17 cellular contexts compared by ENCODE assay signal in the genomic region with DNA sequence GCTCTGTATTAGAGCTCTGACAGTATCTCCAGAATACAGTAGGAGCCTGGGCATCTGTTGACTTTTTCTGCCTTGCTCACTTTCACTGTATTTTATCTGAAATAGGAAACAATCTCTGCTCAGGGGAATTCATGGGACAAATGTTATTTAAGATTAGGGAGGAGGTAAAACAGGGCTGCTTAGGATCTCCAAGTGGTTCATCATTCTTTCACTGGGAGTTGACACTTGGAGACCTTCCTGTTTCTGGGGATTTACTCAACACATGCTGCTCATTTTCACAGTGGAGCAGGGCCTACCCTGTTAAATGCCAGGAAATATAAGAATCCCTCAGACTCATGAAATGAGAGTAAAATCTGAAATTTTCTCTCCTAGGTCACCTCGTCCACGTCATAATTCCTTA.
A peak's percentile ranks its signal among the peaks of the same experiment; 100 is the strongest.
DNase-seq lines count a peak whose midpoint lies in the region; ATAC-seq, FAIRE-seq and TF ChIP-seq lines count a peak whose summit lies in the region.
"Had no signal": no experiment of that assay in that cellular context is flagged by ENCODE, and none has a peak within 500 bp of the region (broad histone marks: within the 10 kb centered on the region; RNA-seq: fewer than 3 reads in every experiment).

No MANE protein-coding gene starts in this region.

- peak overlapping the region; percentile 2 for H3K4me2 ChIP-seq in GM23248 (ENCODE audit: unreplicated experiment)
- H3K4me2 ChIP-seq: GM23338, KMS-11 had no signal

- H3K9me3 ChIP-seq in A673 (ENCODE audit: low read depth, low read length, poor library complexity, severe bottlenecking), result no peaks in the 10 kb centered on the region
- no peaks in the 10 kb centered on the region for H3K9me3 ChIP-seq in GM23248 (ENCODE audit: low read depth)
- H3K9me3 ChIP-seq: Caco-2 had no signal

- H3K9me3 Mint-ChIP-seq in osteocyte (ENCODE audit: unreplicated experiment), result no peaks in the 10 kb centered on the region
- H3K9me3 Mint-ChIP-seq: CD14-positive monocyte; CD8-positive, alpha-beta memory T cell; GM23338; H9 had no signal

- 0 out of 2 replicates have a peak overlapping the region, but pooled peaks have one; percentile 28 for H2AFZ ChIP-seq in GM23248
- H2AFZ ChIP-seq: GM23338 had no signal

- WGBS in GM23248 (ENCODE audit: low coverage in 1 of 2, low lambda C conversion rate in 2 of 2, missing lambda C conversion rate in 2 of 2), 2 experiments, result 51 to 61% methylated on average over 2 of the region's 2 CpGs

- in situ Hi-C loops in GM23248 (cut with MboI), result loop anchor here (25.0 kb wide), 3 partner anchors 372 to 1447 kb away; no protein-coding TSS in a partner anchor

- H3K27ac ChIP-seq in A673 (ENCODE audit: low read depth, low read length, poor library complexity, severe bottlenecking), result peak overlapping the region; percentile 27
- H3K27ac ChIP-seq in GM23248, result no peak overlapping the region; the same call in 1 of the 2 replicates
- H3K27ac ChIP-seq: KMS-11 had no signal

- no peak overlapping the region for H3K9ac ChIP-seq in GM23248
- H3K9ac ChIP-seq: KMS-11 had no signal

- H3K27me3 Mint-ChIP-seq in osteocyte (ENCODE audit: unreplicated experiment), result no peaks in the 10 kb centered on the region

- H3K36me3 ChIP-seq in A673 (ENCODE audit: insufficient read depth, low read length, poor library complexity, severe bottlenecking), result no peaks in the 10 kb centered on the region
- H3K36me3 ChIP-seq in GM23248 (ENCODE audit: low read depth), result no peaks in the 10 kb centered on the region

- BruUV-seq in A673 (replicated peaks; lab: Mats Ljungman, UMichigan), result no TSS peak

- H3K9me2 ChIP-seq in GM23248 (ENCODE audit: insufficient read depth), result no peaks in the 10 kb centered on the region

- H3K4me3 ChIP-seq in A673 (ENCODE audit: low read depth, low read length, poor library complexity, severe bottlenecking) (no peak overlapping the region), GM23248 (no peak overlapping the region)
- H3K4me3 ChIP-seq: GM23338 had no signal

- intact Hi-C loops in A673 (cut with micrococcal nuclease; ENCODE audit: unreplicated experiment), result no loop called here

- no peak for DNase-seq in A673 (ENCODE audit: low spot score)
- no peak for DNase-seq in GM23248
- DNase-seq in osteocyte (ENCODE audit: extremely low spot score, unreplicated experiment), result no peak
- no peak for DNase-seq in activated CD4-positive, alpha-beta T cell treated with anti-CD3 and anti-CD28 coated beads for 4 hours
- no peak for DNase-seq in dermis blood vessel endothelial cell
- DNase-seq: 8988T; ACHN; Caco-2; CD8-positive, alpha-beta memory T cell; DND-41; GDM1; H9 had no signal

- H3K27ac Mint-ChIP-seq in osteocyte (ENCODE audit: unreplicated experiment), result peak overlapping the region; percentile 51
- H3K27ac Mint-ChIP-seq: CD14-positive monocyte, GM23338, H9 had no signal

- CTCF ChIA-PET in A673 (lab: Charles Lee), result no interaction called here

- POLR2A ChIA-PET in A673 (lab: Charles Lee; ENCODE audit: low non-redundant PET), result no interaction called here

- H3K4me1 ChIP-seq in A673 (ENCODE audit: insufficient read depth, low read length, poor library complexity, severe bottlenecking) (peaks cover 33% of the 10 kb centered on the region), GM23248 (ENCODE audit: insufficient read depth) (peaks cover 29% of the 10 kb centered on the region)
- H3K4me1 ChIP-seq: Caco-2 had no signal

- H3F3A ChIP-seq in GM23248 (ENCODE audit: insufficient read depth), result peaks cover 23% of the 10 kb centered on the region

- H3K4me3 Mint-ChIP-seq in osteocyte (ENCODE audit: unreplicated experiment), result no peak overlapping the region
- H3K4me3 Mint-ChIP-seq: CD14-positive monocyte; CD8-positive, alpha-beta memory T cell; GM23338; H9 had no signal

- no peaks in the 10 kb centered on the region for H3K27me3 ChIP-seq in A673 (replicated peaks; ENCODE audit: insufficient read depth, low read depth, low read length, poor library complexity)
- no peaks in the 10 kb centered on the region for H3K27me3 ChIP-seq in GM23248 (replicated peaks; ENCODE audit: insufficient read depth)

- no peaks in the 10 kb centered on the region for H3K79me2 ChIP-seq in GM23248 (ENCODE audit: insufficient read depth)

- no peaks in the 10 kb centered on the region for H4K20me1 ChIP-seq in GM23248 (ENCODE audit: insufficient read depth)

- H3K36me3 Mint-ChIP-seq in osteocyte (ENCODE audit: unreplicated experiment), result peaks cover 1% of the 10 kb centered on the region
- H3K36me3 Mint-ChIP-seq: CD14-positive monocyte; CD8-positive, alpha-beta memory T cell had no signal

- TF ChIP-seq CTCF in A673 (conservative IDR thresholded peaks at IDR 0.05; ENCODE audit: low read depth, low read length) (no peak), osteocyte (IDR thresholded peaks at IDR 0.05) (no peak)

- peaks cover 58% of the 10 kb centered on the region for H3K4me1 Mint-ChIP-seq in osteocyte (ENCODE audit: unreplicated experiment)
- H3K4me1 Mint-ChIP-seq: CD14-positive monocyte; CD8-positive, alpha-beta memory T cell had no signal

- ATAC-seq in GM19023 (IDR thresholded peaks at IDR 0.05; ENCODE audit: unreplicated experiment), result no peak
- ATAC-seq: GM23338 had no signal

- peak; percentile 4 for FAIRE-seq in endometrium (lab: Jason Lieb, UNC)
